Comparison of ENCODE assay signal across 10 cellular contexts in the genomic region with DNA sequence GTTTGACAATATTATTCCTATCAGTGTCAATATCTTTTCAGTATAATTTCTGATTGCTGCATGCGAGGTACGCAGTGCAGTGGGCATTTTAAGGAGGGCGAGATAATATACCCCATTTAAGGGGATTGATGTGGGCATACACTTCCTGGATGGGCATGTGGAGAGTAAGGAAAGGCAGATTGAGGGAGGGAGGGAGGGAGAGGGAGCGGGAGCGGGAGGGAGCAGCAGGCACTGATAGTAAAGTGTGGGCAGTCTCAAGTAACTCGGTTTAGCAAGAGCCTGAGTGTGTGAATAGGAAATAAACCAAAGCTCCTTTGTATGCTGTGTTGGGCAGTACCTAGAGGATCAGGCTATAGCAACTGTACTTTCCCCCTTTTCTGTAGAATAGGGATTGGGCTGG. TPM values are rescaled to one million over a fixed set of nuclear protein-coding genes. Genes with fewer than 3 reads are reported as not detected.
DNase-seq lines count a peak whose midpoint lies in the region; ATAC-seq and TF ChIP-seq lines count a peak whose summit lies in the region.
"Had no signal": no experiment of that assay in that cellular context is flagged by ENCODE, and none has a peak within 500 bp of the region (broad histone marks: within the 10 kb centered on the region; RNA-seq: fewer than 3 reads in every experiment).

No MANE protein-coding gene starts in this region.

- WGBS in heart left ventricle, 4 donors: 40 to 53% (median 48%) methylated on average over 6 of the region's 6 CpGs

- peak overlapping the region; percentile 51 for H3K27ac Mint-ChIP-seq in progenitor cell of endocrine pancreas
- no peak overlapping the region for H3K27ac Mint-ChIP-seq in activated T-helper 2 cell treated with anti-CD3 and anti-CD28 coated beads, Interferon-gamma antibody, Interleukin-2, Interleukin-4, amounts not matched to agents 10 μg/mL and 5 μg/mL and 100 μg/mL, durations not matched to agents 14 hours and 24 hours and 36 hours

- peaks cover 3% of the 10 kb centered on the region for H3K36me3 Mint-ChIP-seq in progenitor cell of endocrine pancreas (ENCODE audit: insufficient read depth)
- peaks cover 52% of the 10 kb centered on the region for H3K36me3 Mint-ChIP-seq in activated T-helper 2 cell treated with anti-CD3 and anti-CD28 coated beads, Interferon-gamma antibody, Interleukin-2, Interleukin-4, amounts not matched to agents 10 μg/mL and 5 μg/mL and 100 μg/mL, durations not matched to agents 14 hours and 24 hours and 36 hours (ENCODE audit: low read depth)

- H3K4me1 ChIP-seq in heart left ventricle: peaks cover 0 to 67% (median 43%) of the 10 kb centered on the region in 12 donors

- peak in 3 of 4 donors; percentile 30 to 64 (median 59) for ATAC-seq in heart left ventricle

- peaks cover 38% of the 10 kb centered on the region for H3K4me1 Mint-ChIP-seq in progenitor cell of endocrine pancreas (ENCODE audit: low read depth)
- peaks cover 45% of the 10 kb centered on the region for H3K4me1 Mint-ChIP-seq in activated T-helper 2 cell treated with anti-CD3 and anti-CD28 coated beads, Interferon-gamma antibody, Interleukin-2, Interleukin-4, amounts not matched to agents 10 μg/mL and 5 μg/mL and 100 μg/mL, durations not matched to agents 14 hours and 24 hours and 36 hours (ENCODE audit: low read depth)

- H3K4me3 ChIP-seq in heart left ventricle: no peak overlapping the region

- no peaks in the 10 kb centered on the region for H3K9me3 ChIP-seq in heart left ventricle

- no peaks in the 10 kb centered on the region for H3K36me3 ChIP-seq in heart left ventricle

- no peak overlapping the region for H3K4me3 Mint-ChIP-seq in progenitor cell of endocrine pancreas (ENCODE audit: low read depth)
- no peak overlapping the region for H3K4me3 Mint-ChIP-seq in activated T-helper 2 cell treated with anti-CD3 and anti-CD28 coated beads, Interferon-gamma antibody, Interleukin-2, Interleukin-4, amounts not matched to agents 10 μg/mL and 5 μg/mL and 100 μg/mL, durations not matched to agents 14 hours and 24 hours and 36 hours (ENCODE audit: low read depth)

- peak; percentile 7 for DNase-seq in NCI-H2196 (lab: John Stamatoyannopoulos, UW; ENCODE audit: unreplicated experiment)
- DNase-seq in NCI-H2196 treated with DMSO at 0.1 percent for 48 hours (lab: John Stamatoyannopoulos, UW; ENCODE audit: unreplicated experiment): no peak
- DNase-seq in NCI-H69 (lab: John Stamatoyannopoulos, UW): peak; percentile 18
- DNase-seq in heart left ventricle: no peak
- no peak for DNase-seq in progenitor cell of endocrine pancreas (ENCODE audit: low spot score, unreplicated experiment)
- no peak for DNase-seq in activated gamma-delta T cell (lab: John Stamatoyannopoulos, UW)
- no peak for DNase-seq in activated T-helper 2 cell treated with anti-CD3 and anti-CD28 coated beads, Interferon-gamma antibody, Interleukin-2, Interleukin-4, amounts not matched to agents 10 μg/mL and 5 μg/mL and 100 μg/mL, durations not matched to agents 14 hours and 24 hours and 36 hours (ENCODE audit: low spot score)
- DNase-seq in COLO668 (lab: John Stamatoyannopoulos, UW; ENCODE audit: unreplicated experiment): no peak
- DNase-seq: GF-D8, NCI-H1417 treated with DMSO at 0.1 percent for 48 hours had no signal

- no peaks in the 10 kb centered on the region for H3K27me3 Mint-ChIP-seq in progenitor cell of endocrine pancreas
- H3K27me3 Mint-ChIP-seq in activated T-helper 2 cell treated with anti-CD3 and anti-CD28 coated beads, Interferon-gamma antibody, Interleukin-2, Interleukin-4, amounts not matched to agents 10 μg/mL and 5 μg/mL and 100 μg/mL, durations not matched to agents 14 hours and 24 hours and 36 hours (ENCODE audit: low read depth): no peaks in the 10 kb centered on the region

- TF ChIP-seq CTCF in heart left ventricle (IDR thresholded peaks at IDR 0.05): no peak
- TF ChIP-seq CTCF in progenitor cell of endocrine pancreas (IDR thresholded peaks at IDR 0.05; ENCODE audit: unreplicated experiment): no peak

- no peak overlapping the region for H3K27ac ChIP-seq in heart left ventricle

- TF ChIP-seq POLR2A in heart left ventricle (IDR thresholded peaks at IDR 0.05): no peak

- intact Hi-C loops in heart left ventricle (cut with DNase I): no loop called here
- intact Hi-C loops in activated T-helper 2 cell treated with anti-CD3 and anti-CD28 coated beads, Interferon-gamma antibody, Interleukin-2, Interleukin-4, amounts not matched to agents 10 μg/mL and 5 μg/mL and 100 μg/mL, durations not matched to agents 14 hours and 24 hours and 36 hours (cut with micrococcal nuclease): no loop called here

- H3K9me3 Mint-ChIP-seq in progenitor cell of endocrine pancreas (ENCODE audit: low read depth): no peaks in the 10 kb centered on the region
- no peaks in the 10 kb centered on the region for H3K9me3 Mint-ChIP-seq in activated T-helper 2 cell treated with anti-CD3 and anti-CD28 coated beads, Interferon-gamma antibody, Interleukin-2, Interleukin-4, amounts not matched to agents 10 μg/mL and 5 μg/mL and 100 μg/mL, durations not matched to agents 14 hours and 24 hours and 36 hours

- H3K27me3 ChIP-seq in heart left ventricle: no peaks in the 10 kb centered on the region

RNA-seq across cellular contexts. Expression of gene BPTF, which starts 5.1 kb away (rescaled TPM):
- total RNA-seq in heart left ventricle: 10 to 100 TPM; 50.5 to 96.9 (median 77.6) TPM
- polyA plus RNA-seq in heart left ventricle: 10 to 100 TPM; 16.7 to 20.2 TPM
- 181 and 194 TPM in 2 replicates for total RNA-seq in progenitor cell of endocrine pancreas
- 90.8 and 91.2 TPM in 2 replicates for total RNA-seq in activated T-helper 2 cell treated with anti-CD3 and anti-CD28 coated beads, Interferon-gamma antibody, Interleukin-2, Interleukin-4, amounts not matched to agents 10 μg/mL and 5 μg/mL and 100 μg/mL, durations not matched to agents 14 hours and 24 hours and 36 hours

Comparison
In these comparisons a context has a peak if more than half of its experiments do, and no peak if none do; other contexts are left out.
1. DNase-seq: peak in NCI-H2196 (single experiment) and NCI-H69 (single experiment); none in NCI-H2196 treated with DMSO at 0.1 percent for 48 hours (single experiment), heart left ventricle (0 of 5), progenitor cell of endocrine pancreas (single experiment), activated gamma-delta T cell (single experiment), activated T-helper 2 cell treated with anti-CD3 and anti-CD28 coated beads, Interferon-gamma antibody, Interleukin-2, Interleukin-4, amounts not matched to agents 10 μg/mL and 5 μg/mL and 100 μg/mL, durations not matched to agents 14 hours and 24 hours and 36 hours (single experiment) and COLO668 (single experiment).